In the genomic region with DNA sequence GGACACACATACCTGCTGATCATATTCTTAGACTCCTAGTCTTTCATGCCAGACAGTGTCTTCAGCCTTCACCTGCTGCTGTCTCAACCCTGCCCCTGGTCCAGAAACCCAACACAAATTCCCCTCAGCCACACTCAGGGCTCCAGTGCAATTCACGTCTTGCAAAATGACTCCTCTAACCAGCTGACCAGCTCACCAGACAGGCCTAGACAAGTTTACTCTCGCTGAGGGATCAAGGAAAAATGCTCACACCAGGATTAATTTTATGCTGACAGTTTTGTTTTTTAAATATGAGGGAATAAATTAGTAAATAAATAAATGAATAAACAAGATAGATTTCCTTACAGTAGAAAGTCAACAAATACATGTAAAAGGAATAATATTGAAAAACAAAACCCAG, we compare ENCODE assay signal across 1 cellular context.
TF ChIP-seq lines count a peak whose summit lies in the region.

No MANE protein-coding gene starts in this region.

TF ChIP-seq in GM23338, 12 proteins besides CTCF, POLR2A, EP300 and RAD21 (continued from another document):
- no peak for TF ChIP-seq NANOG (IDR thresholded peaks at IDR 0.05; ENCODE audit: borderline replicate concordance)
- TF ChIP-seq, protein P1, sequence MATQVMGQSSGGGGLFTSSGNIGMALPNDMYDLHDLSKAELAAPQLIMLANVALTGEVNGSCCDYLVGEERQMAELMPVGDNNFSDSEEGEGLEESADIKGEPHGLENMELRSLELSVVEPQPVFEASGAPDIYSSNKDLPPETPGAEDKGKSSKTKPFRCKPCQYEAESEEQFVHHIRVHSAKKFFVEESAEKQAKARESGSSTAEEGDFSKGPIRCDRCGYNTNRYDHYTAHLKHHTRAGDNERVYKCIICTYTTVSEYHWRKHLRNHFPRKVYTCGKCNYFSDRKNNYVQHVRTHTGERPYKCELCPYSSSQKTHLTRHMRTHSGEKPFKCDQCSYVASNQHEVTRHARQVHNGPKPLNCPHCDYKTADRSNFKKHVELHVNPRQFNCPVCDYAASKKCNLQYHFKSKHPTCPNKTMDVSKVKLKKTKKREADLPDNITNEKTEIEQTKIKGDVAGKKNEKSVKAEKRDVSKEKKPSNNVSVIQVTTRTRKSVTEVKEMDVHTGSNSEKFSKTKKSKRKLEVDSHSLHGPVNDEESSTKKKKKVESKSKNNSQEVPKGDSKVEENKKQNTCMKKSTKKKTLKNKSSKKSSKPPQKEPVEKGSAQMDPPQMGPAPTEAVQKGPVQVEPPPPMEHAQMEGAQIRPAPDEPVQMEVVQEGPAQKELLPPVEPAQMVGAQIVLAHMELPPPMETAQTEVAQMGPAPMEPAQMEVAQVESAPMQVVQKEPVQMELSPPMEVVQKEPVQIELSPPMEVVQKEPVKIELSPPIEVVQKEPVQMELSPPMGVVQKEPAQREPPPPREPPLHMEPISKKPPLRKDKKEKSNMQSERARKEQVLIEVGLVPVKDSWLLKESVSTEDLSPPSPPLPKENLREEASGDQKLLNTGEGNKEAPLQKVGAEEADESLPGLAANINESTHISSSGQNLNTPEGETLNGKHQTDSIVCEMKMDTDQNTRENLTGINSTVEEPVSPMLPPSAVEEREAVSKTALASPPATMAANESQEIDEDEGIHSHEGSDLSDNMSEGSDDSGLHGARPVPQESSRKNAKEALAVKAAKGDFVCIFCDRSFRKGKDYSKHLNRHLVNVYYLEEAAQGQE (IDR thresholded peaks at IDR 0.05; ENCODE audit: unreplicated experiment): no peak
- TF ChIP-seq, protein P2, sequence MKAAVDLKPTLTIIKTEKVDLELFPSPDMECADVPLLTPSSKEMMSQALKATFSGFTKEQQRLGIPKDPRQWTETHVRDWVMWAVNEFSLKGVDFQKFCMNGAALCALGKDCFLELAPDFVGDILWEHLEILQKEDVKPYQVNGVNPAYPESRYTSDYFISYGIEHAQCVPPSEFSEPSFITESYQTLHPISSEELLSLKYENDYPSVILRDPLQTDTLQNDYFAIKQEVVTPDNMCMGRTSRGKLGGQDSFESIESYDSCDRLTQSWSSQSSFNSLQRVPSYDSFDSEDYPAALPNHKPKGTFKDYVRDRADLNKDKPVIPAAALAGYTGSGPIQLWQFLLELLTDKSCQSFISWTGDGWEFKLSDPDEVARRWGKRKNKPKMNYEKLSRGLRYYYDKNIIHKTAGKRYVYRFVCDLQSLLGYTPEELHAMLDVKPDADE (IDR thresholded peaks at IDR 0.05): no peak
- TF ChIP-seq POLR2AphosphoS5 (IDR thresholded peaks at IDR 0.05; ENCODE audit: low read depth): no peak
- TF ChIP-seq, protein P3, sequence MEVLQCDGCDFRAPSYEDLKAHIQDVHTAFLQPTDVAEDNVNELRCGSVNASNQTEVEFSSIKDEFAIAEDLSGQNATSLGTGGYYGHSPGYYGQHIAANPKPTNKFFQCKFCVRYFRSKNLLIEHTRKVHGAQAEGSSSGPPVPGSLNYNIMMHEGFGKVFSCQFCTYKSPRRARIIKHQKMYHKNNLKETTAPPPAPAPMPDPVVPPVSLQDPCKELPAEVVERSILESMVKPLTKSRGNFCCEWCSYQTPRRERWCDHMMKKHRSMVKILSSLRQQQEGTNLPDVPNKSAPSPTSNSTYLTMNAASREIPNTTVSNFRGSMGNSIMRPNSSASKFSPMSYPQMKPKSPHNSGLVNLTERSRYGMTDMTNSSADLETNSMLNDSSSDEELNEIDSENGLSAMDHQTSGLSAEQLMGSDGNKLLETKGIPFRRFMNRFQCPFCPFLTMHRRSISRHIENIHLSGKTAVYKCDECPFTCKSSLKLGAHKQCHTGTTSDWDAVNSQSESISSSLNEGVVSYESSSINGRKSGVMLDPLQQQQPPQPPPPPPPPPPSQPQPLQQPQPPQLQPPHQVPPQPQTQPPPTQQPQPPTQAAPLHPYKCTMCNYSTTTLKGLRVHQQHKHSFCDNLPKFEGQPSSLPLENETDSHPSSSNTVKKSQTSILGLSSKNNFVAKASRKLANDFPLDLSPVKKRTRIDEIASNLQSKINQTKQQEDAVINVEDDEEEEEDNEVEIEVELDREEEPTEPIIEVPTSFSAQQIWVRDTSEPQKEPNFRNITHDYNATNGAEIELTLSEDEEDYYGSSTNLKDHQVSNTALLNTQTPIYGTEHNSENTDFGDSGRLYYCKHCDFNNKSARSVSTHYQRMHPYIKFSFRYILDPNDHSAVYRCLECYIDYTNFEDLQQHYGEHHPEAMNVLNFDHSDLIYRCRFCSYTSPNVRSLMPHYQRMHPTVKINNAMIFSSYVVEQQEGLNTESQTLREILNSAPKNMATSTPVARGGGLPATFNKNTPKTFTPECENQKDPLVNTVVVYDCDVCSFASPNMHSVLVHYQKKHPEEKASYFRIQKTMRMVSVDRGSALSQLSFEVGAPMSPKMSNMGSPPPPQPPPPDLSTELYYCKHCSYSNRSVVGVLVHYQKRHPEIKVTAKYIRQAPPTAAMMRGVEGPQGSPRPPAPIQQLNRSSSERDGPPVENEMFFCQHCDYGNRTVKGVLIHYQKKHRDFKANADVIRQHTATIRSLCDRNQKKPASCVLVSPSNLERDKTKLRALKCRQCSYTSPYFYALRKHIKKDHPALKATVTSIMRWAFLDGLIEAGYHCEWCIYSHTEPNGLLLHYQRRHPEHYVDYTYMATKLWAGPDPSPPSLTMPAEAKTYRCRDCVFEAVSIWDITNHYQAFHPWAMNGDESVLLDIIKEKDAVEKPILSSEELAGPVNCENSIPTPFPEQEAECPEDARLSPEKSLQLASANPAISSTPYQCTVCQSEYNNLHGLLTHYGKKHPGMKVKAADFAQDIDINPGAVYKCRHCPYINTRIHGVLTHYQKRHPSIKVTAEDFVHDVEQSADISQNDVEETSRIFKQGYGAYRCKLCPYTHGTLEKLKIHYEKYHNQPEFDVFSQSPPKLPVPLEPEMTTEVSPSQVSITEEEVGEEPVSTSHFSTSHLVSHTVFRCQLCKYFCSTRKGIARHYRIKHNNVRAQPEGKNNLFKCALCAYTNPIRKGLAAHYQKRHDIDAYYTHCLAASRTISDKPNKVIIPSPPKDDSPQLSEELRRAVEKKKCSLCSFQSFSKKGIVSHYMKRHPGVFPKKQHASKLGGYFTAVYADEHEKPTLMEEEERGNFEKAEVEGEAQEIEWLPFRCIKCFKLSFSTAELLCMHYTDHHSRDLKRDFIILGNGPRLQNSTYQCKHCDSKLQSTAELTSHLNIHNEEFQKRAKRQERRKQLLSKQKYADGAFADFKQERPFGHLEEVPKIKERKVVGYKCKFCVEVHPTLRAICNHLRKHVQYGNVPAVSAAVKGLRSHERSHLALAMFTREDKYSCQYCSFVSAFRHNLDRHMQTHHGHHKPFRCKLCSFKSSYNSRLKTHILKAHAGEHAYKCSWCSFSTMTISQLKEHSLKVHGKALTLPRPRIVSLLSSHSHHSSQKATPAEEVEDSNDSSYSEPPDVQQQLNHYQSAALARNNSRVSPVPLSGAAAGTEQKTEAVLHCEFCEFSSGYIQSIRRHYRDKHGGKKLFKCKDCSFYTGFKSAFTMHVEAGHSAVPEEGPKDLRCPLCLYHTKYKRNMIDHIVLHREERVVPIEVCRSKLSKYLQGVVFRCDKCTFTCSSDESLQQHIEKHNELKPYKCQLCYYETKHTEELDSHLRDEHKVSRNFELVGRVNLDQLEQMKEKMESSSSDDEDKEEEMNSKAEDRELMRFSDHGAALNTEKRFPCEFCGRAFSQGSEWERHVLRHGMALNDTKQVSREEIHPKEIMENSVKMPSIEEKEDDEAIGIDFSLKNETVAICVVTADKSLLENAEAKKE (CRISPR knock-in tag; IDR thresholded peaks at IDR 0.05): no peak
- no peak for TF ChIP-seq JUNB (IDR thresholded peaks at IDR 0.05; ENCODE audit: unreplicated experiment)
